In the genomic region with DNA sequence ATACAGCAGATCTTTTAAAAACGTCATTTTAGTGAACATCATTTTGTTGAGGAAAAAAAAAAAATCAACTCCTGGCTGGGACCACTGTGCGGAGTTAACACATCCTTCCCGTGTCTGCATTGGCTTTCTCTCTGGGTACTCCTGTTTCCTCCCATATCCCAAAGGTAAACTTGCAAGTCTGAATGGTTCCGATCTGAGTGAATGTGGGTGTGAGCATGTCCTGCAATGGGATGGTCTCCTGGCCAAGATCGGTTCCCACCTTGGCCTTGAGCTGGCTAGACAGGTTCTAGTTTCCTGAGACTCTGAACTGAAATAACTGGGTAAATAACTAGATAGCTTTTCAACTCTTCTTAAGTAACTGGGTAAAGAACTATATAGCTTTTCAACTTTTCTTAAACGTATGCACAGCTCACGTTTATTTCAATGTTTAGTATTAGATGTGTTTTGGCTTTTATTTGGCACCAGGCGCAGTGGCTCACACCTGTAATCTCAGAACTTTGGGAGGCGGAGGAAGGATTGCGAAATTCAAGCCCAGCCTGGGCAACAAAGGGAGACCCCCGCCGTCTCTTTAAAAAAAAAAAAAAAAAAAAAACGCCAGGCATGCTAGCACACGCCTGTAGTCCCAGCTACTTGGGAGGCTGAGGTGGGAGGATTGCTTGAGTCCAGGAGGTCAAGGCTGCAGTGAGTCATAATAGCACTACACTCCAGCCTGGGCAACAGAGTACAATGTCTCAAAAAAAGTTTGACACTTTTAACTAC, we compare ENCODE assay signal across 10 cellular contexts. TPM values are rescaled to one million over a fixed set of nuclear protein-coding genes. Genes with fewer than 3 reads are reported as not detected.
DNase-seq lines count a peak whose midpoint lies in the region; ATAC-seq, FAIRE-seq and TF ChIP-seq lines count a peak whose summit lies in the region.
"Had no signal": no experiment of that assay in that cellular context is flagged by ENCODE, and none has a peak within 500 bp of the region (broad histone marks: within the 10 kb centered on the region; RNA-seq: fewer than 3 reads in every experiment).

No MANE protein-coding gene starts in this region.

- no peak for FAIRE-seq in RCC 7860 (lab: Jason Lieb, UNC)

- H3K27ac ChIP-seq in body of pancreas, result no peak overlapping the region
- H3K27ac ChIP-seq: transverse colon had no signal

- no peak overlapping the region for H3K4me3 ChIP-seq in body of pancreas
- H3K4me3 ChIP-seq: transverse colon had no signal

- no peak for DNase-seq in T-helper 2 cell treated with Interferon-gamma antibody and Interleukin-4, amounts not matched to agents 5 μg/mL and 100 μg/mL, for 36 hours (ENCODE audit: low spot score)
- DNase-seq in T-helper 2 cell (no peak), M059J (ENCODE audit: low read depth) (peak; percentile 19), body of pancreas (peak in 1 of 4 donors; percentile 5), omental fat pad (ENCODE audit: low spot score) (no peak), RCC 7860 (ENCODE audit: low spot score) (no peak), AG08396 (ENCODE audit: low spot score) (no peak)
- no peak for DNase-seq in activated CD4-positive, alpha-beta T cell treated with anti-CD3 and anti-CD28 coated beads for 1 hour
- DNase-seq: NCI-H1092 treated with DMSO at 0.1 percent for 48 hours, transverse colon had no signal

- H3K4me3 Mint-ChIP-seq in T-helper 2 cell treated with Interferon-gamma antibody and Interleukin-4, amounts not matched to agents 5 μg/mL and 100 μg/mL, for 36 hours, result no peak overlapping the region

- WGBS in body of pancreas, 2 donors, result 62 to 68% methylated on average over 13 to 14 of the region's 14 CpGs

- peak; percentile 42 for ATAC-seq in body of pancreas
- peak; percentile 69 for ATAC-seq in omental fat pad (ENCODE audit: low FRiP score)

- H3K27me3 Mint-ChIP-seq in T-helper 2 cell treated with Interferon-gamma antibody and Interleukin-4, amounts not matched to agents 5 μg/mL and 100 μg/mL, for 36 hours (ENCODE audit: low read depth), result no peaks in the 10 kb centered on the region

- H3K36me3 ChIP-seq in body of pancreas (replicated peaks in 1 of 2; ENCODE audit: insufficient read depth in 1 of 2, low read depth in 2 of 2), result no peaks in the 10 kb centered on the region
- H3K36me3 ChIP-seq: transverse colon had no signal

- intact Hi-C loops in body of pancreas (cut with DNase I), result no loop called here

- no peaks in the 10 kb centered on the region for H3K27me3 ChIP-seq in body of pancreas
- H3K27me3 ChIP-seq: transverse colon had no signal

- no peaks in the 10 kb centered on the region for H3K9me3 Mint-ChIP-seq in T-helper 2 cell treated with Interferon-gamma antibody and Interleukin-4, amounts not matched to agents 5 μg/mL and 100 μg/mL, for 36 hours

- H3K9me3 ChIP-seq in body of pancreas, result no peaks in the 10 kb centered on the region
- H3K9me3 ChIP-seq: transverse colon had no signal

- TF ChIP-seq CTCF in body of pancreas (IDR thresholded peaks at IDR 0.05) (no peak), omental fat pad (IDR thresholded peaks at IDR 0.05) (no peak)

- peak overlapping the region; percentile 42 for H3K27ac Mint-ChIP-seq in T-helper 2 cell treated with Interferon-gamma antibody and Interleukin-4, amounts not matched to agents 5 μg/mL and 100 μg/mL, for 36 hours

- H3K4me1 Mint-ChIP-seq in T-helper 2 cell treated with Interferon-gamma antibody and Interleukin-4, amounts not matched to agents 5 μg/mL and 100 μg/mL, for 36 hours (ENCODE audit: low read depth), result peaks cover 24% of the 10 kb centered on the region

- H3K36me3 Mint-ChIP-seq in T-helper 2 cell treated with Interferon-gamma antibody and Interleukin-4, amounts not matched to agents 5 μg/mL and 100 μg/mL, for 36 hours (ENCODE audit: low read depth), result peaks cover 62% of the 10 kb centered on the region

- TF ChIP-seq POLR2A in body of pancreas (IDR thresholded peaks at IDR 0.05), result no peak

- no peaks in the 10 kb centered on the region for H3K4me1 ChIP-seq in body of pancreas
- H3K4me1 ChIP-seq: transverse colon had no signal

RNA-seq across cellular contexts. Expression of gene RBMX, which starts 14.0 kb away (rescaled TPM):
- total RNA-seq in M059J (2014; rRNA removed; shearing (Covaris generic)), result 383 and 530 TPM in 2 replicates
- total RNA-seq in body of pancreas (100 to 1,000 TPM; 120 to 150 TPM), omental fat pad (100 to 1,000 TPM; 168 to 207 (median 184) TPM)
